1 cellular context compared by ENCODE assay signal in the genomic region with DNA sequence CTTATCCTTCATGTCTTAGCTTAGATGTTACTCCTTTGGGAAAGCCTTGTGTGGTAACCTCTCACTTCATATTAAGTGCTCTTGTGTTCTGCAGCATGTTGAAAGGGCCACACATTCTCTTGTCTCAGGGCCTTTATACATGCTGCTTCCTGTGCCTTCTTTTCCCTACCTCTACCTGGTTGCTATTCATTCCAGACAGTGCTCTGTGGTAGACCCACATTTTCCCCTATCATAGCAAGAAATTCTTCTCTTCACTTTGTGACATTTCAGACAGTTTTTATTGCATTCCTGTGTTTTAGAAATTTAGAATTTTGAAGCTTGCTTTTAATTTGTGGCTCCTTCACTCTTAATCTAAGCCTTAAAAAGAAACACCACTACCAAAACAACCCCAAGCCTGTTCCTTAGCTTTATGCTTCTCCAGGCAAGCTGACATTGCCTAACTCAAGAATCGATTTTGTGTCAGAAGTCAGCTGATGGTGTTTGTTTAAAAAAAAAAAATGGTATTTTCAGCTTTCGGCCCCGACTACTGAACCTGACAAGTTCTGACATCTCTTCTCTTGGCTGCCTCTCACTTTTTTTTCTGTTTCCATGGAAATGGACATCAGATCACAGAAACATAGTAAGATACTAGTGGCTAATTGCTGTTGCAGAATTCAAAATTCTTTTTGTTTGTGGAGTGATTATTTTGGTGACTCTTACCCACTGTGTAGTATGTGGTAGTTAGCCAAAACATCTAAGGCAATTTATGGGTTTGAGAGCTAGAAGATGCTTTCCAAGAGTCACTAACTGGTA.
TF ChIP-seq lines count a peak whose summit lies in the region.

No MANE protein-coding gene starts in this region.

TF ChIP-seq in HepG2, 621 proteins besides CTCF, POLR2A, EP300 and RAD21 (continued from another document):
- TF ChIP-seq, protein P1, sequence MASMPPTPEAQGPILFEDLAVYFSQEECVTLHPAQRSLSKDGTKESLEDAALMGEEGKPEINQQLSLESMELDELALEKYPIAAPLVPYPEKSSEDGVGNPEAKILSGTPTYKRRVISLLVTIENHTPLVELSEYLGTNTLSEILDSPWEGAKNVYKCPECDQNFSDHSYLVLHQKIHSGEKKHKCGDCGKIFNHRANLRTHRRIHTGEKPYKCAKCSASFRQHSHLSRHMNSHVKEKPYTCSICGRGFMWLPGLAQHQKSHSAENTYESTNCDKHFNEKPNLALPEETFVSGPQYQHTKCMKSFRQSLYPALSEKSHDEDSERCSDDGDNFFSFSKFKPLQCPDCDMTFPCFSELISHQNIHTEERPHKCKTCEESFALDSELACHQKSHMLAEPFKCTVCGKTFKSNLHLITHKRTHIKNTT (CRISPR knock-in tag; IDR thresholded peaks at IDR 0.05), result no peak
- TF ChIP-seq KAT2B (IDR thresholded peaks at IDR 0.05; ENCODE audit: borderline replicate concordance, low read depth, low read length) (peak; percentile 88), TCF7 (IDR thresholded peaks at IDR 0.05; ENCODE audit: low read depth) (peak; percentile 77), KMT2B (CRISPR knock-in tag; IDR thresholded peaks at IDR 0.05) (peak; percentile 77), MTA1 (CRISPR knock-in tag; IDR thresholded peaks at IDR 0.05; ENCODE audit: borderline replicate concordance) (no peak), ZSCAN29 (CRISPR knock-in tag; conservative IDR thresholded peaks at IDR 0.05) (no peak), GPN1 (CRISPR knock-in tag; IDR thresholded peaks at IDR 0.05; ENCODE audit: borderline replicate concordance) (no peak), ZNF768 (CRISPR knock-in tag; IDR thresholded peaks at IDR 0.05) (no peak), SATB2 (CRISPR knock-in tag; IDR thresholded peaks at IDR 0.05) (no peak), ZNF556 (CRISPR knock-in tag; IDR thresholded peaks at IDR 0.05; ENCODE audit: borderline replicate concordance) (peak; percentile 89; the same call in 1 of the 2 replicates), PAX8 (CRISPR knock-in tag; IDR thresholded peaks at IDR 0.05; ENCODE audit: borderline replicate concordance) (no peak)
- TF ChIP-seq, protein P2, sequence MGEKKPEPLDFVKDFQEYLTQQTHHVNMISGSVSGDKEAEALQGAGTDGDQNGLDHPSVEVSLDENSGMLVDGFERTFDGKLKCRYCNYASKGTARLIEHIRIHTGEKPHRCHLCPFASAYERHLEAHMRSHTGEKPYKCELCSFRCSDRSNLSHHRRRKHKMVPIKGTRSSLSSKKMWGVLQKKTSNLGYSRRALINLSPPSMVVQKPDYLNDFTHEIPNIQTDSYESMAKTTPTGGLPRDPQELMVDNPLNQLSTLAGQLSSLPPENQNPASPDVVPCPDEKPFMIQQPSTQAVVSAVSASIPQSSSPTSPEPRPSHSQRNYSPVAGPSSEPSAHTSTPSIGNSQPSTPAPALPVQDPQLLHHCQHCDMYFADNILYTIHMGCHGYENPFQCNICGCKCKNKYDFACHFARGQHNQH (CRISPR knock-in tag; IDR thresholded peaks at IDR 0.05), result peak; percentile 73; the same call in 1 of the 2 replicates
